In the genomic region with DNA sequence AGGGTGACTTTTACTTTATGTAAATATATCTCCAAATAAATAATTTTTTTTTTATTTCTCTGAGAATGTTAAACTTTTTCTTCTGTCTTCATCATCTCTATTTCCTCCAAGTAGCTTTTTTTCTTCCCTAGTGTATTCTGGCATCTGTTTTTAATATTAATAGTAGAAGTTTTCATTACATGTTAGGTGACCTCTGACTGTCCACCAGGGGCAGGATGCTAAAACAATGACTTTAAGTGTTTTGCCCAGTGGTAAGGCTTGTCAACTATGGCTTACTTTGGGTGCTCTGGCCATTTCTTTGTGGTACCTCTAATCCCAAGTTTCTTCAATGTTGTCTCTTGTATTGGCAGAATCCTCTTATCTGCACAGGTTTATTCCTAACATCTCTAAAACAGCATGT, we compare ENCODE assay signal across 13 cellular contexts.
DNase-seq lines count a peak whose midpoint lies in the region; ATAC-seq and TF ChIP-seq lines count a peak whose summit lies in the region.
"Had no signal": no experiment of that assay in that cellular context is flagged by ENCODE, and none has a peak within 500 bp of the region (broad histone marks: within the 10 kb centered on the region; RNA-seq: fewer than 3 reads in every experiment).

No MANE protein-coding gene starts in this region.

- H3F3A ChIP-seq in SK-N-SH (replicated peaks; ENCODE audit: insufficient read depth): no peaks in the 10 kb centered on the region

- no peaks in the 10 kb centered on the region for H3K9me2 ChIP-seq in SK-N-SH

- H3K36me3 ChIP-seq in SK-N-SH (replicated peaks in 1 of 2; ENCODE audit: control insufficient read depth in 1 of 2, insufficient read depth in 2 of 2, low read length in 1 of 2): peaks cover 4 to 5% of the 10 kb centered on the region in 2 experiments

- H3K27ac ChIP-seq in AG04450 (ENCODE audit: low read depth, low read length) (no peak overlapping the region), SK-N-SH (ENCODE audit: low read depth in 2 of 2, low read length in 1 of 2) (no peak overlapping the region)

- no peak for TF ChIP-seq POLR2A in erythroblast (IDR thresholded peaks at IDR 0.05; ENCODE audit: low read length)

- no peaks in the 10 kb centered on the region for H3K79me2 ChIP-seq in SK-N-SH (ENCODE audit: insufficient read depth)

- no peak overlapping the region for H3K9ac ChIP-seq in SK-N-SH

- TF ChIP-seq CTCF in AG04450 (IDR thresholded peaks at IDR 0.05; ENCODE audit: low read depth, low read length) (peak; percentile 33), GM12865 (IDR thresholded peaks at IDR 0.05; ENCODE audit: insufficient read depth, low read depth, low read length, missing control alignments) (peak; percentile 14), SK-N-SH (IDR thresholded peaks at IDR 0.05) (peak; percentile 67), fibroblast of pulmonary artery (IDR thresholded peaks at IDR 0.05; ENCODE audit: low read length, missing control alignments) (peak; percentile 33)

- DNase-seq in AG04450 (ENCODE audit: low read depth, low spot score): no peak
- DNase-seq in GM12865 (ENCODE audit: low read depth): no peak
- DNase-seq in SK-N-SH: peak; percentile 30
- no peak for DNase-seq in fibroblast of pulmonary artery (ENCODE audit: low read depth)
- DNase-seq in iPS-NIHi11 (ENCODE audit: low spot score): no peak
- DNase-seq in erythroblast (lab: John Stamatoyannopoulos, UW): no peak
- DNase-seq: activated CD8-positive, alpha-beta memory T cell treated with anti-CD3 and anti-CD28 coated beads, Interleukin-2, amount 10 ng/mL, durations not matched to agents 7 days and 5 days; activated naive CD8-positive, alpha-beta T cell treated with anti-CD3 and anti-CD28 coated beads, Interleukin-2, amount 50 U/mL, for 24 hours; CD8-positive, alpha-beta memory T cell; effector CD4-positive, alpha-beta T cell; NCI-H187 treated with DMSO at 0.1 percent for 48 hours had no signal

- TF ChIP-seq RAD21 in SK-N-SH (IDR thresholded peaks at IDR 0.05; ENCODE audit: low read length): no peak

- H3K4me2 ChIP-seq in SK-N-SH: no peak overlapping the region

- POLR2A ChIA-PET in AG04450 (lab: Yijun Ruan, JAX): no interaction called here
- POLR2A ChIA-PET in SK-N-SH (lab: Yijun Ruan, JAX): interaction anchor here (0.7 kb wide), 1 partner anchor 529 kb away, joined by 3 read pairs; no protein-coding TSS in a partner anchor

- H3K9me3 ChIP-seq in AG04450 (ENCODE audit: control insufficient read depth, insufficient read depth, low read length) (no peaks in the 10 kb centered on the region), SK-N-SH (no peaks in the 10 kb centered on the region)

- H3K4me1 ChIP-seq in SK-N-SH (ENCODE audit: control insufficient read depth in 1 of 2, insufficient read depth in 2 of 2, low read depth in 1 of 2, low read length in 1 of 2): peaks cover 0 to 2% of the 10 kb centered on the region in 2 experiments; a peak in 1 of 4 replicates

- H4K20me1 ChIP-seq in SK-N-SH (ENCODE audit: insufficient read depth): no peaks in the 10 kb centered on the region

- CTCF ChIA-PET in AG04450 (lab: Charles Lee): interaction anchor here (0.8 to 3.6 kb wide), 3 partner anchors 11 to 310 kb away, joined by 3 to 18 read pairs (median 4); no protein-coding TSS in a partner anchor
- CTCF ChIA-PET in SK-N-SH (lab: Yijun Ruan, JAX): interaction anchor here (0.9 to 5.0 kb wide), 8 partner anchors 8 to 510 kb away, joined by 3 to 47 read pairs (median 3); no protein-coding TSS in a partner anchor

- H3K4me3 ChIP-seq in AG04450 (ENCODE audit: low read depth, low read length) (no peak overlapping the region), GM12865 (ENCODE audit: low read depth, low read length) (no peak overlapping the region), SK-N-SH (ENCODE audit: low read depth in 2 of 2, low read length in 1 of 2) (no peak overlapping the region), fibroblast of pulmonary artery (replicated peaks; ENCODE audit: low read depth, low read length) (no peak overlapping the region)

- no peak for TF ChIP-seq EP300 in SK-N-SH (IDR thresholded peaks at IDR 0.05; ENCODE audit: borderline replicate concordance in 1 of 2, low read depth in 1 of 2, low read length in 1 of 2)

- no peak overlapping the region for H2AFZ ChIP-seq in SK-N-SH (ENCODE audit: low read depth)

- ATAC-seq in GM19328 (IDR thresholded peaks at IDR 0.05; ENCODE audit: unreplicated experiment): no peak
- no peak for ATAC-seq in HG03159 (IDR thresholded peaks at IDR 0.05; ENCODE audit: unreplicated experiment)
- ATAC-seq: activated CD8-positive, alpha-beta memory T cell treated with anti-CD3 and anti-CD28 coated beads, Interleukin-2, amount 10 ng/mL, durations not matched to agents 7 days and 5 days; activated naive CD8-positive, alpha-beta T cell treated with anti-CD3 and anti-CD28 coated beads, Interleukin-2, amount 50 U/mL, for 24 hours had no signal

- H3K27me3 ChIP-seq in AG04450 (ENCODE audit: control insufficient read depth, insufficient read depth, low read length) (no peaks in the 10 kb centered on the region), SK-N-SH (ENCODE audit: insufficient read depth) (no peaks in the 10 kb centered on the region)

TF ChIP-seq in SK-N-SH, 30 proteins besides CTCF, POLR2A, EP300 and RAD21:
- TF ChIP-seq CHD2 (IDR thresholded peaks at IDR 0.05; ENCODE audit: low read length, partially characterized antibody): no peak
- peak; percentile 75 for TF ChIP-seq TCF12 (IDR thresholded peaks at IDR 0.05)

Comparison
In these comparisons a context has a peak if more than half of its experiments do, and no peak if none do; other contexts are left out.
1. CTCF ChIP-seq: peak in every context shown above with its lines; median percentile 67 in SK-N-SH; 33 in AG04450; 33 in fibroblast of pulmonary artery; 14 in GM12865.